In the genomic region with DNA sequence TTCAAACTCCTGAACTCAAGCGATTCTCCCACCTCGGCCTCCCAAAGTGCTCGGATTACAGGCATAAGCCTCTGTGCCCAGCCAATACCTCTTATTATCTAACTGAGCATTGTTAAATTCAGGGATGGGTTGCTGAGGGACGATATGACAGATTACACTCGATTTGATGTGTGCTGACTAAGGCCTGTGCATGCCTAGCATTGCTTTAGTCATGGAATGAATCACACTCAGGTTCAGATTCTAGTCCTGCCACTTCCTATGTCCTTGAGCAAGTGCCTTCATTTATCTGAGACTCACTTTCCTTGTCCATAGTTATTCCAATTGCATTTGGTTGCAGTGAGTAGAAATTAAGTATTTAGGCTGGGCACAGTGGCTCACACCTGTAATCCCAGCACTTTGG, we compare ENCODE assay signal across 1 cellular context.
TF ChIP-seq lines count a peak whose summit lies in the region.

No MANE protein-coding gene starts in this region.

TF ChIP-seq in GM23338, 12 proteins besides CTCF, POLR2A, EP300 and RAD21 (continued from another document):
- no peak for TF ChIP-seq ZNF462 (CRISPR knock-in tag; IDR thresholded peaks at IDR 0.05)
- TF ChIP-seq STAT1 (IDR thresholded peaks at IDR 0.05; ENCODE audit: unreplicated experiment), result no peak
TF ChIP-seq in GM23338: peak in this region for 0.
